In the genomic region with DNA sequence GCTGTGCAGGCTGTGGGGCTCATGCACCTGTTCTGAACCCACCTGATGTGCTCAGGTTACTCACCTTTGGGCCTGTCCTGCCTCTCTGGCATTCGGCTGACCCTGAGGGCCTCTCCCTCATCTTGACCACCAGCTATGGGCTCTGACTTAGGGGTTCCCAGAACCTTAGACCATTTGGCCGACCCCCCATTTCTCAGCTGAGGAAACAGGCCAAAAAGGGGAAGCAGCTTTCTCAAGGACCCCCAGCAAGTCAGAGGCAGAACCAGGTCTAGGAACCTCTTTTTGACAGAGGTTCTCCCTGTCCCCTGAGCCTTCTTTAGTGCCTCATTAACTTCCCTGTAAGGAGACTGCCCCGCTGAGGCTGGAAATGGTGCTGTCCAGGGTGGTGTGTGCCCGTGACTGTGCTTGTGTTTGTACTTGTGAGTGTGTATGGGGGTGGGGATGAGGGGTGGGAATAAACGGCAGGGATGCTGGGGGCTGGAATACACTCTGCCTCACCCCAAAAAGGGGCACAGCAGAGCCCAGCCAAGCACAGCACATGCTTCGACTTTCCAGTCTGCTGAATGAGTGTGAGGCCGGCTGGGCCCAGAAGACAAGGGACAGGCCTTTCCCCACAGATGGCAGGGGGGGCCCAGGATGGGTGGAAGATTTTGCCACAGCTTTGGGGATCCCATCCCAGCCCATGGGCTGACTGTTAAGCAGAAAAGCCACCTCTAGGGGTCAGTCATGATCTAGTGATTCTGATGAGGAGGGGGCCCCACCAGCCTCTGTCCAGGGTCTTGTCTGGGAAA, we compare ENCODE assay signal across 13 cellular contexts. TPM values are rescaled to one million over a fixed set of nuclear protein-coding genes. Genes with fewer than 3 reads are reported as not detected.
DNase-seq lines count a peak whose midpoint lies in the region; ATAC-seq and TF ChIP-seq lines count a peak whose summit lies in the region.
"Not testable (repeated sequence)": the region's sequence is repeated elsewhere in the genome, so short reads cannot be mapped to it uniquely, and the experiment has no call there.
"Had no signal": no experiment of that assay in that cellular context is flagged by ENCODE, and none has a peak within 500 bp of the region (broad histone marks: within the 10 kb centered on the region; RNA-seq: fewer than 3 reads in every experiment).

No MANE protein-coding gene starts in this region.

- not testable (repeated sequence) for H3K9me3 ChIP-seq in RWPE2 (ENCODE audit: severe bottlenecking); endodermal cell (ENCODE audit: control insufficient read depth, low read length)

- TF ChIP-seq POLR2A in NB4 (IDR thresholded peaks at IDR 0.05; ENCODE audit: extremely low read depth, insufficient read length): not testable (repeated sequence)

- not testable (repeated sequence) for H3K4me1 ChIP-seq in RWPE2 (ENCODE audit: insufficient read depth, poor library complexity, severe bottlenecking); endodermal cell (ENCODE audit: control insufficient read depth, insufficient read depth, low read length)

- H3K4me3 ChIP-seq in NB4 (ENCODE audit: low read depth, low read length); RWPE2 (ENCODE audit: severe bottlenecking); coronary artery; endodermal cell (ENCODE audit: low read length): not testable (repeated sequence)

- ATAC-seq in RWPE2 (ENCODE audit: low read depth); Right ventricle myocardium superior (ENCODE audit: poor library complexity): not testable (repeated sequence)

- H3K9ac ChIP-seq in endodermal cell (ENCODE audit: extremely low read depth, low read length, poor library complexity, severe bottlenecking): not testable (repeated sequence)

- 59% methylated on average over 3 of the region's 7 CpGs; no CpG with 5 or more reads in 1 of the 2 experiments for WGBS in endodermal cell (ENCODE audit: insufficient coverage in 1 of 2, insufficient read length in 1 of 2), 2 experiments

- H3K36me3 Mint-ChIP-seq in endodermal cell (ENCODE audit: low read depth): not testable (repeated sequence)

- H3K27me3 Mint-ChIP-seq in endodermal cell (ENCODE audit: insufficient read depth): not testable (repeated sequence)

- DNase-seq in NB4 (ENCODE audit: low read depth) (peak; percentile 0), RWPE2 (ENCODE audit: low spot score) (peak; percentile 35), coronary artery (ENCODE audit: low spot score) (peak; percentile 24), endodermal cell (peak; percentile 45), Right ventricle myocardium superior (peak; percentile 8), islet precursor cell (peak; percentile 21), posterior vena cava (ENCODE audit: low spot score) (peak; percentile 43)

- not testable (repeated sequence) for H3K27me3 ChIP-seq in RWPE2 (ENCODE audit: insufficient read depth, poor library complexity, severe bottlenecking); endodermal cell (ENCODE audit: control insufficient read depth, insufficient read depth, low read length, poor library complexity, severe bottlenecking)

- H3K9me3 Mint-ChIP-seq in endodermal cell: not testable (repeated sequence)

- not testable (repeated sequence) for H3K4me1 Mint-ChIP-seq in endodermal cell

- not testable (repeated sequence) for H3K27ac Mint-ChIP-seq in endodermal cell

- H3K27ac ChIP-seq in RWPE2 (ENCODE audit: poor library complexity, severe bottlenecking); coronary artery; endodermal cell (ENCODE audit: low read depth, low read length): not testable (repeated sequence)

- intact Hi-C loops in Right ventricle myocardium superior (cut with DNase I); posterior vena cava (cut with DNase I): not testable (repeated sequence)

- not testable (repeated sequence) for H3K36me3 ChIP-seq in RWPE2 (ENCODE audit: low read depth); endodermal cell (ENCODE audit: control insufficient read depth, insufficient read depth, low read length)

- not testable (repeated sequence) for H3K4me3 Mint-ChIP-seq in endodermal cell

- TF ChIP-seq CTCF in NB4 (IDR thresholded peaks at IDR 0.05; ENCODE audit: low read depth, low read length); RWPE2 (IDR thresholded peaks at IDR 0.05; ENCODE audit: poor library complexity, severe bottlenecking); coronary artery (IDR thresholded peaks at IDR 0.05); endodermal cell (conservative IDR thresholded peaks at IDR 0.05): not testable (repeated sequence)

RNA-seq across cellular contexts. Expression of gene GOLGA8Q, which starts 28.2 kb away (rescaled TPM):
- total RNA-seq in endodermal cell (not detected), Right ventricle myocardium superior (1.4 TPM), posterior vena cava (1 to 10 TPM in 1 of 2 donors, under 1 TPM in 1; 0.67 to 1.3 TPM)
- polyA plus RNA-seq in endodermal cell (2013, experiment 1 of 2): not detected
- polyA plus RNA-seq in endodermal cell (2013, experiment 2 of 2): not detected
- total RNA-seq: A172, Calu3, Daoy, G401, H7 had no signal
- polyA plus RNA-seq: CD4-positive, alpha-beta memory T cell had no signal
